In genomic region chr9:129601082-129601674, GRCh38 we compare ENCODE assay signal across 22 cellular contexts. TPM values are rescaled to one million over a fixed set of nuclear protein-coding genes. Genes with fewer than 3 reads are reported as not detected.
DNase-seq lines count a peak whose midpoint lies in the region; ATAC-seq, FAIRE-seq and TF ChIP-seq lines count a peak whose summit lies in the region.
"Had no signal": no experiment of that assay in that cellular context is flagged by ENCODE, and none has a peak within 500 bp of the region (broad histone marks: within the 10 kb centered on the region; RNA-seq: fewer than 3 reads in every experiment).

No MANE protein-coding gene starts in this region.

- H3K4me1 ChIP-seq in HCT116 (ENCODE audit: control insufficient read depth in 1 of 2, insufficient read depth in 2 of 2, low read length in 2 of 2): peaks cover 78 to 93% of the 10 kb centered on the region in 2 experiments

- H3K4me3 ChIP-seq in HCT116 (replicated peaks in 1 of 2; ENCODE audit: low read depth in 1 of 2, low read length in 2 of 2): no peak overlapping the region
- H3K4me3 ChIP-seq: Peyer's patch had no signal

- intact Hi-C loops in HCT116 (cut with micrococcal nuclease): no loop called here

- POLR2A ChIA-PET in HCT116 (lab: Charles Lee): interaction anchor here (0.6 to 1.9 kb wide), 3 partner anchors 14 to 462 kb away, joined by 3 to 10 read pairs (median 4); no protein-coding TSS in a partner anchor

- RAD21 ChIA-PET in HCT116 (lab: Charles Lee; ENCODE audit: low non-redundant PET in 1 of 2, low total read pairs in 2 of 2, uncharacterized antibody in 2 of 2, unreplicated experiment in 2 of 2): interaction anchor here in 1 of 2 experiments (0.6 kb wide), 1 partner anchor 20 kb away, joined by 3 read pairs; no protein-coding TSS in a partner anchor

- no peak overlapping the region for H2AFZ ChIP-seq in HCT116 (ENCODE audit: low read depth, low read length, poor library complexity, severe bottlenecking)

- no peak for DNase-seq in HCT116 (ENCODE audit: low read depth, low spot score)
- DNase-seq in central memory CD8-positive, alpha-beta T cell (ENCODE audit: low spot score in 2 of 2): no peak
- no peak for DNase-seq in neural crest cell (ENCODE audit: low read depth, low spot score)
- DNase-seq in activated CD4-positive, CD25-positive, alpha-beta regulatory T cell (lab: John Stamatoyannopoulos, UW): no peak
- DNase-seq in D721Med (ENCODE audit: insufficient read length, low spot score): no peak
- DNase-seq in NCI-H1436 (lab: John Stamatoyannopoulos, UW): no peak
- DNase-seq: ACHN, AML-193, DMS 273 treated with DMSO at 0.1 percent for 48 hours, DND-41, Karpas-422, NCI-H1092, NCI-H1694, NCI-H2081 treated with DMSO at 0.1 percent for 48 hours, Peyer's patch had no signal

- H3K36me3 ChIP-seq in HCT116 (ENCODE audit: control insufficient read depth in 1 of 2, insufficient read depth in 2 of 2, low read length in 2 of 2): no peaks in the 10 kb centered on the region
- H3K36me3 ChIP-seq: Peyer's patch had no signal

- no peak for TF ChIP-seq POLR2A in HCT116 (IDR thresholded peaks at IDR 0.05; ENCODE audit: borderline replicate concordance, extremely low read depth, insufficient read depth, insufficient read length)

- H3K4me3 Mint-ChIP-seq in central memory CD8-positive, alpha-beta T cell: no peak overlapping the region
- peak overlapping the region; percentile 50 for H3K4me3 Mint-ChIP-seq in neural crest cell
- H3K4me3 Mint-ChIP-seq: CD14-positive monocyte had no signal

- no peak overlapping the region; the same call in 1 of the 2 replicates for H3K9ac ChIP-seq in HCT116 (ENCODE audit: low read length)

- H3K9me3 ChIP-seq in HCT116 (ENCODE audit: control insufficient read depth in 1 of 2, insufficient read depth in 1 of 2, low read depth in 1 of 2, low read length in 2 of 2): no peaks in the 10 kb centered on the region
- H3K9me3 ChIP-seq: Peyer's patch had no signal

- TF ChIP-seq CTCF in 22Rv1 (IDR thresholded peaks at IDR 0.05) (no peak), HCT116 (IDR thresholded peaks at IDR 0.05 in 2 of 3, conservative IDR thresholded peaks at IDR 0.05 in 1 of 3; ENCODE audit: borderline replicate concordance in 1 of 3, insufficient read depth in 1 of 3, low read depth in 2 of 3, low read length in 2 of 3) (no peak), neural crest cell (conservative IDR thresholded peaks at IDR 0.05) (no peak), D721Med (IDR thresholded peaks at IDR 0.05; ENCODE audit: insufficient read depth, missing control alignments) (no peak)

- no peaks in the 10 kb centered on the region for H3K36me3 Mint-ChIP-seq in central memory CD8-positive, alpha-beta T cell (ENCODE audit: insufficient read depth)
- no peaks in the 10 kb centered on the region for H3K36me3 Mint-ChIP-seq in neural crest cell (ENCODE audit: low read depth)

- H3K27ac ChIP-seq in 22Rv1 (peak overlapping the region; percentile 88; the same call in 1 of the 2 replicates), HCT116 (ENCODE audit: low read depth, low read length) (peak overlapping the region; percentile 78)
- H3K27ac ChIP-seq: Peyer's patch had no signal

- no peaks in the 10 kb centered on the region for H4K20me1 ChIP-seq in HCT116 (ENCODE audit: insufficient read depth)

- ATAC-seq in HCT116: no peak
- ATAC-seq in central memory CD8-positive, alpha-beta T cell (replicated peaks; ENCODE audit: extremely low read depth, poor library complexity, severe bottlenecking): no peak

- no peak for TF ChIP-seq RAD21 in HCT116 (IDR thresholded peaks at IDR 0.05; ENCODE audit: low read depth)

- H3K79me2 ChIP-seq in HCT116 (ENCODE audit: insufficient read depth, low read length): no peaks in the 10 kb centered on the region

- H3K27me3 Mint-ChIP-seq in central memory CD8-positive, alpha-beta T cell: peaks cover 11% of the 10 kb centered on the region
- no peaks in the 10 kb centered on the region for H3K27me3 Mint-ChIP-seq in neural crest cell (ENCODE audit: low read depth)

- H3K4me1 Mint-ChIP-seq in central memory CD8-positive, alpha-beta T cell: peaks cover 34% of the 10 kb centered on the region
- peaks cover 47% of the 10 kb centered on the region for H3K4me1 Mint-ChIP-seq in neural crest cell

- CTCF ChIA-PET in HCT116 (lab: Charles Lee): no interaction called here

- peak overlapping the region; percentile 64; the same call in 1 of the 2 replicates for H3K4me2 ChIP-seq in HCT116 (ENCODE audit: low read length)

- H3K9me2 ChIP-seq in HCT116 (ENCODE audit: insufficient read depth): no peaks in the 10 kb centered on the region

- H3K27me3 ChIP-seq in HCT116 (ENCODE audit: insufficient read depth, low read length): no peaks in the 10 kb centered on the region
- H3K27me3 ChIP-seq: Peyer's patch had no signal

- H3K27ac Mint-ChIP-seq in central memory CD8-positive, alpha-beta T cell (ENCODE audit: low read depth): peak overlapping the region; percentile 41
- H3K27ac Mint-ChIP-seq in neural crest cell (ENCODE audit: unreplicated experiment): peak overlapping the region; percentile 84

- no peaks in the 10 kb centered on the region for H3K9me3 Mint-ChIP-seq in central memory CD8-positive, alpha-beta T cell
- H3K9me3 Mint-ChIP-seq in neural crest cell: no peaks in the 10 kb centered on the region
- H3K9me3 Mint-ChIP-seq: CD14-positive monocyte had no signal

- no TSS peak for BruUV-seq in HCT116 (replicated peaks; lab: Mats Ljungman, UMichigan)

- no peak for FAIRE-seq in D721Med (lab: Jason Lieb, UNC)
- FAIRE-seq: H54 had no signal

TF ChIP-seq in HCT116, 20 proteins besides CTCF, POLR2A, EP300 and RAD21:
- no peak for TF ChIP-seq SP1 (IDR thresholded peaks at IDR 0.05; ENCODE audit: low read depth)
- no peak for TF ChIP-seq ATF3 (IDR thresholded peaks at IDR 0.05)

RNA-seq across cellular contexts. Expression of gene C9orf50, which starts 19.7 kb away (rescaled TPM):
- total RNA-seq in HCT116 (2021; ENCODE audit: unreplicated experiment) (not detected), neural crest cell (0.26 and 0.27 TPM in 2 replicates)
- not detected in 2 replicates for polyA plus RNA-seq in HCT116 (2012)
- total RNA-seq: G401, HT-29, MCF 10A, Peyer's patch, SK-MEL-5 had no signal
- polyA plus RNA-seq: CD14-positive monocyte had no signal

RNA-seq across cellular contexts. Expression of gene NTMT1, which starts 24.8 kb away (rescaled TPM):
- total RNA-seq in HCT116 (2021; ENCODE audit: unreplicated experiment) (84.8 TPM), neural crest cell (50.9 and 51.8 TPM in 2 replicates)
- 82.9 and 91.6 TPM in 2 replicates for polyA plus RNA-seq in HCT116 (2012)

RNA-seq across cellular contexts. Expression of gene ASB6, which starts 40.8 kb away (rescaled TPM):
- 21.6 TPM for total RNA-seq in HCT116 (2021; ENCODE audit: unreplicated experiment)
- polyA plus RNA-seq in HCT116 (2012): 18.3 and 20.7 TPM in 2 replicates
- 20.9 and 21.9 TPM in 2 replicates for total RNA-seq in neural crest cell
